17 cellular contexts compared by ENCODE assay signal in genomic region chr11:133015457-133015856, GRCh38.
A peak's percentile ranks its signal among the peaks of the same experiment; 100 is the strongest.
DNase-seq lines count a peak whose midpoint lies in the region; TF ChIP-seq lines count a peak whose summit lies in the region.
"Had no signal": no experiment of that assay in that cellular context is flagged by ENCODE, and none has a peak within 500 bp of the region (broad histone marks: within the 10 kb centered on the region; RNA-seq: fewer than 3 reads in every experiment).

No MANE protein-coding gene starts in this region.

- intact Hi-C loops in A673 (cut with micrococcal nuclease; ENCODE audit: unreplicated experiment) (no loop called here), adrenal gland (cut with DNase I) (no loop called here)

- no peaks in the 10 kb centered on the region for H3K9me3 ChIP-seq in A673 (ENCODE audit: low read depth, low read length, poor library complexity, severe bottlenecking)
- H3K9me3 ChIP-seq in SK-N-MC (ENCODE audit: low read depth, low read length), result no peaks in the 10 kb centered on the region
- no peaks in the 10 kb centered on the region for H3K9me3 ChIP-seq in adrenal gland (replicated peaks in 1 of 3)
- H3K9me3 ChIP-seq in WERI-Rb-1 (ENCODE audit: severe bottlenecking), result no peaks in the 10 kb centered on the region
- H3K9me3 ChIP-seq: BLaER1 treated with 17β-estradiol and CSF1 and Interleukin-3, amounts not matched to agents 10 nM and 100 nM; Caco-2 had no signal

- H3K9ac ChIP-seq in SK-N-MC (ENCODE audit: insufficient read length), result peak overlapping the region; percentile 26
- H3K9ac ChIP-seq: BLaER1 treated with 17β-estradiol and CSF1 and Interleukin-3, amounts not matched to agents 10 nM and 100 nM had no signal

- BruUV-seq in A673 (replicated peaks; lab: Mats Ljungman, UMichigan), result no TSS peak

- no peaks in the 10 kb centered on the region for H3K36me3 Mint-ChIP-seq in neural crest cell (ENCODE audit: low read depth)
- H3K36me3 Mint-ChIP-seq: CD8-positive, alpha-beta T cell had no signal

- peaks cover 12% of the 10 kb centered on the region for H3K4me1 Mint-ChIP-seq in neural crest cell
- H3K4me1 Mint-ChIP-seq: B cell had no signal

- CTCF ChIA-PET in A673 (lab: Charles Lee), result no interaction called here

- peak; percentile 85 for DNase-seq in A673 (ENCODE audit: low spot score)
- no peak for DNase-seq in SK-N-MC (ENCODE audit: low read depth, low spot score)
- no peak for DNase-seq in neural crest cell (ENCODE audit: low read depth, low spot score)
- no peak for DNase-seq in adrenal gland
- no peak for DNase-seq in effector CD4-positive, alpha-beta T cell
- DNase-seq in WERI-Rb-1, result no peak
- DNase-seq: 8988T; AML-193; Caco-2; Calu3; CD4-positive, alpha-beta T cell; CD8-positive, alpha-beta T cell; DMS79 treated with DMSO at 0.1 percent for 48 hours; GF-D8 had no signal

- peaks cover 3% of the 10 kb centered on the region for H3K9me3 Mint-ChIP-seq in neural crest cell

- TF ChIP-seq POLR2A in adrenal gland (IDR thresholded peaks at IDR 0.05), result no peak

- H3K27me3 ChIP-seq in A673 (replicated peaks; ENCODE audit: insufficient read depth, low read depth, low read length, poor library complexity), result no peaks in the 10 kb centered on the region
- no peaks in the 10 kb centered on the region for H3K27me3 ChIP-seq in adrenal gland
- no peaks in the 10 kb centered on the region for H3K27me3 ChIP-seq in WERI-Rb-1 (ENCODE audit: insufficient read depth, low read depth, severe bottlenecking)
- H3K27me3 ChIP-seq: BLaER1 treated with 17β-estradiol and CSF1 and Interleukin-3, amounts not matched to agents 10 nM and 100 nM had no signal

- H3K4me1 ChIP-seq in A673 (ENCODE audit: insufficient read depth, low read length, poor library complexity, severe bottlenecking), result peaks cover 21% of the 10 kb centered on the region
- H3K4me1 ChIP-seq in adrenal gland (replicated peaks in 1 of 2), result no peaks in the 10 kb centered on the region
- H3K4me1 ChIP-seq: BLaER1 treated with 17β-estradiol and CSF1 and Interleukin-3, amounts not matched to agents 10 nM and 100 nM had no signal

- WGBS in adrenal gland, 4 donors, result 71 to 84% (median 79%) methylated on average over 1 of the region's 1 CpG

- H3K27ac ChIP-seq in A673 (ENCODE audit: low read depth, low read length, poor library complexity, severe bottlenecking), result peak overlapping the region; percentile 65
- peak overlapping the region; percentile 93 for H3K27ac ChIP-seq in SK-N-MC
- no peak overlapping the region for H3K27ac ChIP-seq in adrenal gland
- no peak overlapping the region for H3K27ac ChIP-seq in WERI-Rb-1
- H3K27ac ChIP-seq: BLaER1 treated with 17β-estradiol and CSF1 and Interleukin-3, amounts not matched to agents 10 nM and 100 nM; C4-2B had no signal

- peaks cover 10% of the 10 kb centered on the region for H3K27me3 Mint-ChIP-seq in neural crest cell (ENCODE audit: low read depth)
- H3K27me3 Mint-ChIP-seq: B cell; CD4-positive, alpha-beta T cell had no signal

- POLR2A ChIA-PET in A673 (lab: Charles Lee; ENCODE audit: low non-redundant PET), result no interaction called here

- no peak overlapping the region for H3K4me3 ChIP-seq in A673 (ENCODE audit: low read depth, low read length, poor library complexity, severe bottlenecking)
- no peak overlapping the region for H3K4me3 ChIP-seq in SK-N-MC
- no peak overlapping the region for H3K4me3 ChIP-seq in adrenal gland
- H3K4me3 ChIP-seq in WERI-Rb-1 (ENCODE audit: low read depth, low read length), result no peak overlapping the region
- H3K4me3 ChIP-seq: BLaER1 treated with 17β-estradiol and CSF1 and Interleukin-3, amounts not matched to agents 10 nM and 100 nM had no signal

- H3K36me3 ChIP-seq in A673 (ENCODE audit: insufficient read depth, low read length, poor library complexity, severe bottlenecking), result no peaks in the 10 kb centered on the region
- no peaks in the 10 kb centered on the region for H3K36me3 ChIP-seq in SK-N-MC (ENCODE audit: insufficient read depth, low read length)
- H3K36me3 ChIP-seq in adrenal gland (replicated peaks in 1 of 2), result no peaks in the 10 kb centered on the region
- H3K36me3 ChIP-seq in WERI-Rb-1, result no peaks in the 10 kb centered on the region
- H3K36me3 ChIP-seq: BLaER1 treated with 17β-estradiol and CSF1 and Interleukin-3, amounts not matched to agents 10 nM and 100 nM had no signal

- H3K27ac Mint-ChIP-seq in neural crest cell (ENCODE audit: unreplicated experiment), result peak overlapping the region; percentile 85
- H3K27ac Mint-ChIP-seq: B cell; CD4-positive, alpha-beta T cell; CD8-positive, alpha-beta T cell had no signal

- H3K4me3 Mint-ChIP-seq in neural crest cell, result no peak overlapping the region
- H3K4me3 Mint-ChIP-seq: B cell; CD4-positive, alpha-beta T cell; CD8-positive, alpha-beta T cell had no signal

- TF ChIP-seq CTCF in A673 (conservative IDR thresholded peaks at IDR 0.05; ENCODE audit: low read depth, low read length) (no peak), neural crest cell (conservative IDR thresholded peaks at IDR 0.05) (no peak), adrenal gland (IDR thresholded peaks at IDR 0.05) (no peak), WERI-Rb-1 (IDR thresholded peaks at IDR 0.05; ENCODE audit: low read depth, low read length) (no peak)

Comparison
In these comparisons a context has a peak if more than half of its experiments do, and no peak if none do; other contexts are left out.
1. H3K27ac ChIP-seq: peak in A673 (single experiment) and SK-N-MC (single experiment); none in adrenal gland (0 of 5) and WERI-Rb-1 (single experiment).